In genomic region chr12:98397323-98398105, GRCh38 we compare ENCODE assay signal across 1 cellular context.
TF ChIP-seq lines count a peak whose summit lies in the region.

No MANE protein-coding gene starts in this region.

TF ChIP-seq in HepG2, 621 proteins besides CTCF, POLR2A, EP300 and RAD21 (continued from another document and continues in another):
- TF ChIP-seq PHF8 (CRISPR knock-in tag; IDR thresholded peaks at IDR 0.05) (peak; percentile 27; the same call in 1 of the 2 replicates), NFYB (CRISPR knock-in tag; IDR thresholded peaks at IDR 0.05) (no peak), ZNF558 (CRISPR knock-in tag; IDR thresholded peaks at IDR 0.05; ENCODE audit: borderline replicate concordance) (no peak), YY1 (IDR thresholded peaks at IDR 0.05; ENCODE audit: insufficient read depth, insufficient replicate concordance, low read depth, low read length) (no peak), ZNF773 (CRISPR knock-in tag; IDR thresholded peaks at IDR 0.05; ENCODE audit: borderline replicate concordance) (no peak), HNF4A (CRISPR knock-in tag; IDR thresholded peaks at IDR 0.05) (no peak), MXD1 (CRISPR knock-in tag; IDR thresholded peaks at IDR 0.05) (no peak), ARID4A (CRISPR knock-in tag; IDR thresholded peaks at IDR 0.05; ENCODE audit: borderline replicate concordance) (no peak), FOXP4 (CRISPR knock-in tag; IDR thresholded peaks at IDR 0.05) (no peak), ZSCAN31 (CRISPR knock-in tag; IDR thresholded peaks at IDR 0.05; ENCODE audit: low read depth) (0 out of 2 replicates have a peak, but pooled peaks have one; percentile 31), SP2 (CRISPR knock-in tag; IDR thresholded peaks at IDR 0.05) (no peak), XRCC5 (optimal IDR thresholded peaks at IDR 0.05; ENCODE audit: low read length) (peak; percentile 56), KLF12 (CRISPR knock-in tag; IDR thresholded peaks at IDR 0.05; ENCODE audit: borderline replicate concordance) (no peak), ZNF766 (CRISPR knock-in tag; IDR thresholded peaks at IDR 0.05; ENCODE audit: borderline replicate concordance) (no peak), ZNF451 (CRISPR knock-in tag; IDR thresholded peaks at IDR 0.05) (no peak), FOXO1 (CRISPR knock-in tag; IDR thresholded peaks at IDR 0.05) (peak; percentile 9; the same call in 1 of the 2 replicates), ATF2 (CRISPR knock-in tag; IDR thresholded peaks at IDR 0.05) (no peak), SMYD3 (CRISPR knock-in tag; IDR thresholded peaks at IDR 0.05) (no peak), ZFP36L1 (CRISPR knock-in tag; IDR thresholded peaks at IDR 0.05) (no peak), NBN (conservative IDR thresholded peaks at IDR 0.05) (no peak), ZMYM4 (CRISPR knock-in tag; IDR thresholded peaks at IDR 0.05) (peak; percentile 54; the same call in 1 of the 2 replicates), SMARCC2 (IDR thresholded peaks at IDR 0.05) (no peak), HOXA5 (CRISPR knock-in tag; IDR thresholded peaks at IDR 0.05) (no peak), ELF1 (CRISPR knock-in tag; IDR thresholded peaks at IDR 0.05) (0 out of 2 replicates have a peak, but pooled peaks have one; percentile 55), SRF (IDR thresholded peaks at IDR 0.05; ENCODE audit: low read depth, low read length) (no peak), MXD3 (CRISPR knock-in tag; IDR thresholded peaks at IDR 0.05) (no peak), REPIN1 (CRISPR knock-in tag; IDR thresholded peaks at IDR 0.05; ENCODE audit: borderline replicate concordance, low read depth) (no peak), CREM (IDR thresholded peaks at IDR 0.05) (no peak), CREM (CRISPR knock-in tag; IDR thresholded peaks at IDR 0.05) (no peak), ZNF772 (CRISPR knock-in tag; IDR thresholded peaks at IDR 0.05) (no peak), ZNF207 (IDR thresholded peaks at IDR 0.05; ENCODE audit: borderline replicate concordance) (no peak), ZNF589 (CRISPR knock-in tag; conservative IDR thresholded peaks at IDR 0.05) (no peak), ZNF816 (CRISPR knock-in tag; IDR thresholded peaks at IDR 0.05; ENCODE audit: borderline replicate concordance) (no peak), PBX2 (CRISPR knock-in tag; IDR thresholded peaks at IDR 0.05) (no peak), ZNF34 (CRISPR knock-in tag; IDR thresholded peaks at IDR 0.05; ENCODE audit: borderline replicate concordance) (no peak), U2AF2 (IDR thresholded peaks at IDR 0.05; ENCODE audit: low read depth, low read length) (no peak), KMT2A (CRISPR knock-in tag; IDR thresholded peaks at IDR 0.05) (no peak), MATR3 (CRISPR knock-in tag; IDR thresholded peaks at IDR 0.05) (no peak), ZNF800 (CRISPR knock-in tag; IDR thresholded peaks at IDR 0.05) (no peak), GFI1 (CRISPR knock-in tag; IDR thresholded peaks at IDR 0.05; ENCODE audit: borderline replicate concordance) (no peak), HOXA3 (CRISPR knock-in tag; IDR thresholded peaks at IDR 0.05) (no peak), ZFP41 (CRISPR knock-in tag; IDR thresholded peaks at IDR 0.05; ENCODE audit: borderline replicate concordance) (no peak), ZBTB49 (CRISPR knock-in tag; IDR thresholded peaks at IDR 0.05; ENCODE audit: borderline replicate concordance) (no peak), ATF5 (CRISPR knock-in tag; IDR thresholded peaks at IDR 0.05; ENCODE audit: low read depth) (no peak), HOXA9 (CRISPR knock-in tag; IDR thresholded peaks at IDR 0.05; ENCODE audit: borderline replicate concordance) (no peak), ZKSCAN1 (IDR thresholded peaks at IDR 0.05; ENCODE audit: low read length) (no peak), ISX (CRISPR knock-in tag; conservative IDR thresholded peaks at IDR 0.05) (no peak), SUZ12 (IDR thresholded peaks at IDR 0.05; ENCODE audit: low read depth, low read length) (no peak), RNF219 (CRISPR knock-in tag; IDR thresholded peaks at IDR 0.05) (no peak)
